In genomic region chr11:129249351-129249750, GRCh38 we compare ENCODE assay signal across 14 cellular contexts. TPM values are rescaled to one million over a fixed set of nuclear protein-coding genes. Genes with fewer than 3 reads are reported as not detected.
DNase-seq lines count a peak whose midpoint lies in the region; ATAC-seq and TF ChIP-seq lines count a peak whose summit lies in the region.
"Had no signal": no experiment of that assay in that cellular context is flagged by ENCODE, and none has a peak within 500 bp of the region (broad histone marks: within the 10 kb centered on the region; RNA-seq: fewer than 3 reads in every experiment).

No MANE protein-coding gene starts in this region.

- H3K4me1 ChIP-seq in breast epithelium (no peaks in the 10 kb centered on the region), aorta (ENCODE audit: control insufficient read depth in 1 of 2, insufficient read depth in 2 of 2, low read length in 2 of 2) (no peaks in the 10 kb centered on the region), left ventricle myocardium inferior (no peaks in the 10 kb centered on the region)

- ATAC-seq in SK-N-SH treated with all-trans-retinoic acid at 6 μM for 48 hours (peak; percentile 79), aorta (ENCODE audit: low FRiP score) (no peak)
- ATAC-seq: naive thymus-derived CD4-positive, alpha-beta T cell had no signal

- TF ChIP-seq CTCF in MCF 10A (IDR thresholded peaks at IDR 0.05; ENCODE audit: unreplicated experiment) = no peak
- no peak for TF ChIP-seq CTCF in breast epithelium (IDR thresholded peaks at IDR 0.05)
- TF ChIP-seq CTCF in foreskin fibroblast (IDR thresholded peaks at IDR 0.05; ENCODE audit: low read depth, low read length) = no peak
- TF ChIP-seq CTCF in left ventricle myocardium inferior (IDR thresholded peaks at IDR 0.05; ENCODE audit: borderline replicate concordance) = no peak

- H3K4me1 Mint-ChIP-seq in MCF 10A (ENCODE audit: insufficient read depth, unreplicated experiment) = peaks cover 34% of the 10 kb centered on the region

- no peaks in the 10 kb centered on the region for H3K36me3 Mint-ChIP-seq in MCF 10A (ENCODE audit: insufficient read depth, unreplicated experiment)

- no peak overlapping the region for H3K27ac ChIP-seq in breast epithelium
- H3K27ac ChIP-seq in aorta (ENCODE audit: low read depth in 1 of 2, low read length in 2 of 2) = no peak overlapping the region
- no peak overlapping the region for H3K27ac ChIP-seq in left ventricle myocardium inferior (replicated peaks)
- H3K27ac ChIP-seq: transverse colon had no signal

- no peaks in the 10 kb centered on the region for H3K9me3 Mint-ChIP-seq in MCF 10A (ENCODE audit: unreplicated experiment)
- H3K9me3 Mint-ChIP-seq: naive thymus-derived CD4-positive, alpha-beta T cell had no signal

- CTCF ChIA-PET in MCF 10A (lab: Yijun Ruan, JAX) = no interaction called here

- H3K36me3 ChIP-seq in breast epithelium (no peaks in the 10 kb centered on the region), aorta (ENCODE audit: control insufficient read depth in 1 of 2, insufficient read depth in 2 of 2, low read length in 1 of 2) (no peaks in the 10 kb centered on the region), left ventricle myocardium inferior (no peaks in the 10 kb centered on the region)
- H3K36me3 ChIP-seq: transverse colon had no signal

- DNase-seq in MCF 10A (ENCODE audit: unreplicated experiment) (peak; percentile 83), breast epithelium (ENCODE audit: low spot score in 2 of 2) (no peak), foreskin fibroblast (peak; percentile 72 to 82), posterior vena cava (ENCODE audit: low spot score) (no peak), aorta (no peak), posterior cingulate gyrus (no peak), left ventricle myocardium inferior (no peak)
- DNase-seq: 8988T; activated CD4-positive, alpha-beta T cell treated with anti-CD3 and anti-CD28 coated beads for 4 hours; kidney; naive thymus-derived CD4-positive, alpha-beta T cell; NCI-H2107; transverse colon had no signal

- intact Hi-C loops in MCF 10A (cut with micrococcal nuclease) (no loop called here), breast epithelium (cut with DNase I; ENCODE audit: low total_unique reads) (no loop called here), posterior vena cava (cut with DNase I) (no loop called here), aorta (cut with DNase I) (no loop called here), posterior cingulate gyrus (cut with DNase I) (no loop called here), left ventricle myocardium inferior (cut with micrococcal nuclease) (no loop called here)

- no peak for TF ChIP-seq POLR2A in breast epithelium (IDR thresholded peaks at IDR 0.05)

- no peaks in the 10 kb centered on the region for H3K27me3 ChIP-seq in breast epithelium
- H3K27me3 ChIP-seq in aorta (ENCODE audit: control insufficient read depth in 1 of 2, insufficient read depth in 2 of 2, low read length in 1 of 2) = peaks cover 0 to 2% of the 10 kb centered on the region in 2 donors
- no peaks in the 10 kb centered on the region for H3K27me3 ChIP-seq in left ventricle myocardium inferior (ENCODE audit: low read depth)
- H3K27me3 ChIP-seq: transverse colon had no signal

- H3K27me3 Mint-ChIP-seq in MCF 10A (ENCODE audit: insufficient read depth, unreplicated experiment) = no peaks in the 10 kb centered on the region
- H3K27me3 Mint-ChIP-seq: naive thymus-derived CD4-positive, alpha-beta T cell had no signal

- POLR2A ChIA-PET in MCF 10A (lab: Yijun Ruan, JAX) = interaction anchor here (1.0 to 1.5 kb wide), 4 partner anchors 11 to 31 kb away, joined by 4 to 5 read pairs (median 4); no protein-coding TSS in a partner anchor

- WGBS in aorta, 2 donors = 94 to 95% methylated on average over 4 of the region's 4 CpGs

- H3K4me3 Mint-ChIP-seq in MCF 10A (ENCODE audit: unreplicated experiment) = peak overlapping the region; percentile 28
- H3K4me3 Mint-ChIP-seq: naive thymus-derived CD4-positive, alpha-beta T cell had no signal

- no peak overlapping the region for H3K4me3 ChIP-seq in breast epithelium
- no peak overlapping the region for H3K4me3 ChIP-seq in foreskin fibroblast (ENCODE audit: low read depth in 1 of 2, low read length in 2 of 2)
- no peak overlapping the region for H3K4me3 ChIP-seq in aorta (ENCODE audit: low read length in 2 of 2)
- H3K4me3 ChIP-seq in left ventricle myocardium inferior = no peak overlapping the region
- H3K4me3 ChIP-seq: transverse colon had no signal

- no TSS peak for BruUV-seq in MCF 10A (replicated peaks; lab: Mats Ljungman, UMichigan)

- peak overlapping the region; percentile 64 for H3K27ac Mint-ChIP-seq in MCF 10A (ENCODE audit: low read depth, unreplicated experiment)

- H3K9me3 ChIP-seq in breast epithelium = no peaks in the 10 kb centered on the region
- H3K9me3 ChIP-seq in aorta (ENCODE audit: control insufficient read depth, low read length) = no peaks in the 10 kb centered on the region
- no peaks in the 10 kb centered on the region for H3K9me3 ChIP-seq in left ventricle myocardium inferior (replicated peaks)
- H3K9me3 ChIP-seq: transverse colon had no signal

TF ChIP-seq in SK-N-SH treated with all-trans-retinoic acid at 6 μM for 48 hours, 23 proteins besides CTCF, POLR2A, EP300 and RAD21:
- TF ChIP-seq, protein P1, sequence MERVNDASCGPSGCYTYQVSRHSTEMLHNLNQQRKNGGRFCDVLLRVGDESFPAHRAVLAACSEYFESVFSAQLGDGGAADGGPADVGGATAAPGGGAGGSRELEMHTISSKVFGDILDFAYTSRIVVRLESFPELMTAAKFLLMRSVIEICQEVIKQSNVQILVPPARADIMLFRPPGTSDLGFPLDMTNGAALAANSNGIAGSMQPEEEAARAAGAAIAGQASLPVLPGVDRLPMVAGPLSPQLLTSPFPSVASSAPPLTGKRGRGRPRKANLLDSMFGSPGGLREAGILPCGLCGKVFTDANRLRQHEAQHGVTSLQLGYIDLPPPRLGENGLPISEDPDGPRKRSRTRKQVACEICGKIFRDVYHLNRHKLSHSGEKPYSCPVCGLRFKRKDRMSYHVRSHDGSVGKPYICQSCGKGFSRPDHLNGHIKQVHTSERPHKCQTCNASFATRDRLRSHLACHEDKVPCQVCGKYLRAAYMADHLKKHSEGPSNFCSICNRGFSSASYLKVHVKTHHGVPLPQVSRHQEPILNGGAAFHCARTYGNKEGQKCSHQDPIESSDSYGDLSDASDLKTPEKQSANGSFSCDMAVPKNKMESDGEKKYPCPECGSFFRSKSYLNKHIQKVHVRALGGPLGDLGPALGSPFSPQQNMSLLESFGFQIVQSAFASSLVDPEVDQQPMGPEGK (CRISPR knock-in tag; IDR thresholded peaks at IDR 0.05; ENCODE audit: borderline replicate concordance) = no peak
- TF ChIP-seq, protein P2, sequence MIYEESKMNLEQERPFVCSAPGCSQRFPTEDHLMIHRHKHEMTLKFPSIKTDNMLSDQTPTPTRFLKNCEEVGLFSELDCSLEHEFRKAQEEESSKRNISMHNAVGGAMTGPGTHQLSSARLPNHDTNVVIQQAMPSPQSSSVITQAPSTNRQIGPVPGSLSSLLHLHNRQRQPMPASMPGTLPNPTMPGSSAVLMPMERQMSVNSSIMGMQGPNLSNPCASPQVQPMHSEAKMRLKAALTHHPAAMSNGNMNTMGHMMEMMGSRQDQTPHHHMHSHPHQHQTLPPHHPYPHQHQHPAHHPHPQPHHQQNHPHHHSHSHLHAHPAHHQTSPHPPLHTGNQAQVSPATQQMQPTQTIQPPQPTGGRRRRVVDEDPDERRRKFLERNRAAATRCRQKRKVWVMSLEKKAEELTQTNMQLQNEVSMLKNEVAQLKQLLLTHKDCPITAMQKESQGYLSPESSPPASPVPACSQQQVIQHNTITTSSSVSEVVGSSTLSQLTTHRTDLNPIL (CRISPR knock-in tag; IDR thresholded peaks at IDR 0.05; ENCODE audit: low read depth) = no peak
- TF ChIP-seq ZFP3 (CRISPR knock-in tag; IDR thresholded peaks at IDR 0.05) (no peak), SNAI2 (CRISPR knock-in tag; IDR thresholded peaks at IDR 0.05) (no peak), GLIS3 (CRISPR knock-in tag; IDR thresholded peaks at IDR 0.05) (no peak), ARNTL (CRISPR knock-in tag; IDR thresholded peaks at IDR 0.05; ENCODE audit: borderline replicate concordance, low read depth) (no peak), BACH2 (CRISPR knock-in tag; IDR thresholded peaks at IDR 0.05; ENCODE audit: borderline replicate concordance) (no peak), TOX (CRISPR knock-in tag; IDR thresholded peaks at IDR 0.05; ENCODE audit: borderline replicate concordance) (no peak), OSR1 (CRISPR knock-in tag; IDR thresholded peaks at IDR 0.05) (no peak), ZNF70 (CRISPR knock-in tag; IDR thresholded peaks at IDR 0.05) (no peak), RARB (CRISPR knock-in tag; IDR thresholded peaks at IDR 0.05) (no peak), ZNF8 (CRISPR knock-in tag; IDR thresholded peaks at IDR 0.05) (no peak)

RNA-seq across cellular contexts. Expression of gene ARHGAP32, which starts 57.2 kb away (rescaled TPM):
- total RNA-seq in MCF 10A (2022) (62.6 and 71.3 TPM in 2 replicates), breast epithelium (10 to 100 TPM; 19.8 to 56.6 (median 37.4) TPM), posterior vena cava (10 to 100 TPM in 1 of 2 donors, 1 to 10 TPM in 1; 9.9 to 14.5 TPM), aorta (10 to 100 TPM; 14.4 to 21.3 TPM), left ventricle myocardium inferior (5.3 TPM)
- 1 to 10 TPM; 1.8 to 3.4 TPM for polyA plus RNA-seq in aorta

Comparison
In these comparisons a context has a peak if more than half of its experiments do, and no peak if none do; other contexts are left out.
1. DNase-seq: peak in MCF 10A (single experiment) and foreskin fibroblast (2 of 2); none in breast epithelium (0 of 2), posterior vena cava (single experiment), aorta (0 of 2), posterior cingulate gyrus (0 of 10) and left ventricle myocardium inferior (single experiment).